In genomic region chr3:133824961-133825485, GRCh38 we compare ENCODE assay signal across 15 cellular contexts. TPM values are rescaled to one million over a fixed set of nuclear protein-coding genes. Genes with fewer than 3 reads are reported as not detected.
DNase-seq lines count a peak whose midpoint lies in the region; ATAC-seq, FAIRE-seq and TF ChIP-seq lines count a peak whose summit lies in the region.
"Had no signal": no experiment of that assay in that cellular context is flagged by ENCODE, and none has a peak within 500 bp of the region (broad histone marks: within the 10 kb centered on the region; RNA-seq: fewer than 3 reads in every experiment).

No MANE protein-coding gene starts in this region.

- peak; percentile 65 for FAIRE-seq in urothelium cell line (lab: Jason Lieb, UNC)
- FAIRE-seq: H1 had no signal

- peak overlapping the region; percentile 3 for H3K27ac Mint-ChIP-seq in T-helper 17 cell
- peak overlapping the region; percentile 43 for H3K27ac Mint-ChIP-seq in glutamatergic neuron (ENCODE audit: unreplicated experiment)

- peak; percentile 62 for DNase-seq in cardiac septum (ENCODE audit: low spot score)
- DNase-seq in Right ventricle myocardium inferior (ENCODE audit: missing footprints) = no peak
- DNase-seq in T-helper 17 cell = no peak
- DNase-seq in glutamatergic neuron = no peak
- no peak for DNase-seq in urothelium cell line (ENCODE audit: low spot score)
- no peak for DNase-seq in putamen (ENCODE audit: low spot score)
- DNase-seq in activated naive CD4-positive, alpha-beta T cell (lab: John Stamatoyannopoulos, UW) = no peak
- DNase-seq: ACHN; CD4-positive, CD25-positive, alpha-beta regulatory T cell; DMS53; GF-D8 had no signal

- H3K36me3 Mint-ChIP-seq in T-helper 17 cell (ENCODE audit: low read depth) = peaks cover 5% of the 10 kb centered on the region
- peaks cover 11% of the 10 kb centered on the region for H3K36me3 Mint-ChIP-seq in glutamatergic neuron (ENCODE audit: unreplicated experiment)

- ATAC-seq in Right ventricle myocardium inferior (no peak), T-helper 17 cell (no peak), GM18909 (IDR thresholded peaks at IDR 0.05; ENCODE audit: poor library complexity, unreplicated experiment) (no peak)

- H3K4me3 Mint-ChIP-seq in T-helper 17 cell (no peak overlapping the region), glutamatergic neuron (ENCODE audit: unreplicated experiment) (no peak overlapping the region)
- H3K4me3 Mint-ChIP-seq: CD4-positive, CD25-positive, alpha-beta regulatory T cell had no signal

- peaks cover 23% of the 10 kb centered on the region for H3K9me3 Mint-ChIP-seq in glutamatergic neuron (ENCODE audit: unreplicated experiment)
- H3K9me3 Mint-ChIP-seq: CD4-positive, CD25-positive, alpha-beta regulatory T cell had no signal

- peaks cover 4% of the 10 kb centered on the region for H3K4me1 Mint-ChIP-seq in T-helper 17 cell
- H3K4me1 Mint-ChIP-seq in glutamatergic neuron (ENCODE audit: low read depth, unreplicated experiment) = peaks cover 15% of the 10 kb centered on the region

- no peaks in the 10 kb centered on the region for H3K27me3 Mint-ChIP-seq in T-helper 17 cell
- H3K27me3 Mint-ChIP-seq in glutamatergic neuron (ENCODE audit: unreplicated experiment) = peaks cover 8% of the 10 kb centered on the region
- H3K27me3 Mint-ChIP-seq: CD4-positive, CD25-positive, alpha-beta regulatory T cell had no signal

- H3K9me3 ChIP-seq in T-helper 17 cell (ENCODE audit: control insufficient read depth, low read length, poor library complexity, severe bottlenecking) = no peaks in the 10 kb centered on the region
- H3K9me3 ChIP-seq: BLaER1 treated with 17β-estradiol and CSF1 and Interleukin-3, amounts not matched to agents 10 nM and 100 nM; HAP-1 had no signal

- TF ChIP-seq CTCF in glutamatergic neuron (IDR thresholded peaks at IDR 0.05; ENCODE audit: partially characterized antibody, unreplicated experiment) = no peak

- intact Hi-C loops in cardiac septum (cut with DNase I) = no loop called here
- intact Hi-C loops in Right ventricle myocardium inferior (cut with DNase I) = no loop called here

RNA-seq across cellular contexts. Expression of gene SRPRB, which starts 19.4 kb away (rescaled TPM):
- total RNA-seq in cardiac septum (27.6 TPM), Right ventricle myocardium inferior (27.2 TPM), T-helper 17 cell (10 to 100 TPM; 34.5 to 37.3 TPM), glutamatergic neuron (ENCODE audit: unreplicated experiment) (47.2 TPM)
